Comparison of ENCODE assay signal across 6 cellular contexts in the genomic region with DNA sequence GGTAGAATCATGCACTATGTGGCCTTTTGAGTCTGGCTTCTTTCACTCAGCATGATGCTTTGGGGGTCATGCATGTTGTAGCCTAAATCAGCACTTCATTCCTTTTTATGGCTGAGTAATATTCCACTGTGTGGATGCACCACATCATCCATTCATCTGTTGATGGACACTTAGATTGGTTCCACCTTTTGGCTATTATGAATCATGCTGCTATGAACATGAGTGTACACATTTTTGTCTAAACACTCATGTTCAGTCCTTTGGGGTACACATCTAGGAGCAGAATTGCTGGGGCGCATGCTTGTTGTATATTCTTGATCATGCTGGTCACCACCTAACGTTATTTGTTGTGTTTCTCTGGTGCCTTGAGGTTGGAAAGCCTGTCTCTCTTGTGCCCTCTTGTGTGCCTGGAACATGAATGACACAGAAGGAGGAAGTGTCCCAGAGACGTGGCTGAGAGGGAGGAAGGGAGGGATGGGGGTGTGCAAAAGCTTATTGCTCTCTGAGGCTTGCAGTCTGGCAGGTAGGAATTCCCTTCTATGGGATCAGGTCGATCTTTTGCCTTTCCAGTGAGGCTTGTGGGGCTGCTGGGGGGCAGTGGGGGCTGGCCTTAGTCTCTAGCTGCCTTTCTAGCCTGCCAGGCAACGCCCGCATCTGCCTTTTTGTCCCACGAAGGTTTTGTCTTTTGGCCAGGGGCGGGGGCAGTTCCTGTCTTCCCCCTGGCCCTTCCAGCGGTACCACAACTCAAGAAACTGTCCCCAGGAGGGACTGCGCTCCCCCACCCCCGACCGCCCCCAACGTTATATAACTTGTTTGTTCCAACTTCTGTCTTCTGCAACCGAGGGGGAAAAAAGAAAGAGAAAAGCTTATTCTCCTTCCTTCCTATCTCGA. TPM values are rescaled to one million over a fixed set of nuclear protein-coding genes. Genes with fewer than 3 reads are reported as not detected.
A peak's percentile ranks its signal among the peaks of the same experiment; 100 is the strongest.
DNase-seq lines count a peak whose midpoint lies in the region; ATAC-seq lines count a peak whose summit lies in the region.

No MANE protein-coding gene starts in this region.

- H3K4me1 Mint-ChIP-seq in activated naive CD4-positive, alpha-beta T cell treated with anti-CD3 and anti-CD28 coated beads, Interleukin-2, amount 10 ng/mL, durations not matched to agents 7 days and 5 days = peaks cover 9% of the 10 kb centered on the region
- peaks cover 20% of the 10 kb centered on the region for H3K4me1 Mint-ChIP-seq in activated naive CD8-positive, alpha-beta T cell treated with anti-CD3 and anti-CD28 coated beads for 36 hours

- no peaks in the 10 kb centered on the region for H3K27me3 ChIP-seq in BLaER1

- peaks cover 9% of the 10 kb centered on the region; the same call in 1 of the 2 replicates for H3K36me3 ChIP-seq in BLaER1

- DNase-seq in RKO (ENCODE audit: low spot score) (peak; percentile 70), inferior parietal cortex (ENCODE audit: extremely low spot score) (peak; percentile 50)
- no peak for DNase-seq in activated naive CD4-positive, alpha-beta T cell treated with anti-CD3 and anti-CD28 coated beads, Interleukin-2, amount 10 ng/mL, durations not matched to agents 7 days and 5 days
- no peak for DNase-seq in activated naive CD8-positive, alpha-beta T cell treated with anti-CD3 and anti-CD28 coated beads for 36 hours

- peaks cover 65% of the 10 kb centered on the region for H3K4me1 ChIP-seq in BLaER1

- H3K27ac ChIP-seq in BLaER1 = peak overlapping the region; percentile 54

- peaks cover 1% of the 10 kb centered on the region for H3K36me3 Mint-ChIP-seq in activated naive CD4-positive, alpha-beta T cell treated with anti-CD3 and anti-CD28 coated beads, Interleukin-2, amount 10 ng/mL, durations not matched to agents 7 days and 5 days
- H3K36me3 Mint-ChIP-seq in activated naive CD8-positive, alpha-beta T cell treated with anti-CD3 and anti-CD28 coated beads for 36 hours = peaks cover 7% of the 10 kb centered on the region

- H3K9me3 Mint-ChIP-seq in activated naive CD4-positive, alpha-beta T cell treated with anti-CD3 and anti-CD28 coated beads, Interleukin-2, amount 10 ng/mL, durations not matched to agents 7 days and 5 days = no peaks in the 10 kb centered on the region
- no peaks in the 10 kb centered on the region for H3K9me3 Mint-ChIP-seq in activated naive CD8-positive, alpha-beta T cell treated with anti-CD3 and anti-CD28 coated beads for 36 hours

- H3K4me3 ChIP-seq in BLaER1 = peak overlapping the region; percentile 48

- no peak for ATAC-seq in HG02970 (IDR thresholded peaks at IDR 0.05; ENCODE audit: low FRiP score, unreplicated experiment)

- peak overlapping the region; percentile 98 for H3K4me2 ChIP-seq in BLaER1

- H3K27ac Mint-ChIP-seq in activated naive CD4-positive, alpha-beta T cell treated with anti-CD3 and anti-CD28 coated beads, Interleukin-2, amount 10 ng/mL, durations not matched to agents 7 days and 5 days = no peak overlapping the region
- no peak overlapping the region for H3K27ac Mint-ChIP-seq in activated naive CD8-positive, alpha-beta T cell treated with anti-CD3 and anti-CD28 coated beads for 36 hours

- peaks cover 83% of the 10 kb centered on the region for H4K20me1 ChIP-seq in BLaER1

- H3K9me3 ChIP-seq in BLaER1 = no peaks in the 10 kb centered on the region

- CTCF ChIA-PET in activated naive CD4-positive, alpha-beta T cell treated with anti-CD3 and anti-CD28 coated beads, Interleukin-2, amount 10 ng/mL, durations not matched to agents 7 days and 5 days (lab: Charles Lee) = interaction anchor here (0.9 kb wide), 1 partner anchor 58 kb away, joined by 3 read pairs; no protein-coding TSS in a partner anchor

- peak overlapping the region; percentile 70 for H3K9ac ChIP-seq in BLaER1

- no peak overlapping the region for H3K4me3 Mint-ChIP-seq in activated naive CD4-positive, alpha-beta T cell treated with anti-CD3 and anti-CD28 coated beads, Interleukin-2, amount 10 ng/mL, durations not matched to agents 7 days and 5 days
- H3K4me3 Mint-ChIP-seq in activated naive CD8-positive, alpha-beta T cell treated with anti-CD3 and anti-CD28 coated beads for 36 hours = no peak overlapping the region

- no peaks in the 10 kb centered on the region for H3K27me3 Mint-ChIP-seq in activated naive CD4-positive, alpha-beta T cell treated with anti-CD3 and anti-CD28 coated beads, Interleukin-2, amount 10 ng/mL, durations not matched to agents 7 days and 5 days
- no peaks in the 10 kb centered on the region for H3K27me3 Mint-ChIP-seq in activated naive CD8-positive, alpha-beta T cell treated with anti-CD3 and anti-CD28 coated beads for 36 hours

RNA-seq across cellular contexts. Expression of gene KLHL26, which starts 7.6 kb away (rescaled TPM):
- 10 to 100 TPM; 15.8 to 16.1 TPM for total RNA-seq in activated naive CD8-positive, alpha-beta T cell treated with anti-CD3 and anti-CD28 coated beads for 36 hours

RNA-seq across cellular contexts. Expression of gene TMEM59L, which starts 31.7 kb away (rescaled TPM):
- not detected for total RNA-seq in activated naive CD8-positive, alpha-beta T cell treated with anti-CD3 and anti-CD28 coated beads for 36 hours

RNA-seq across cellular contexts. Expression of gene CRLF1, which starts 37.8 kb away (rescaled TPM):
- not detected for total RNA-seq in activated naive CD8-positive, alpha-beta T cell treated with anti-CD3 and anti-CD28 coated beads for 36 hours

RNA-seq across cellular contexts. Expression of gene CRTC1, which starts 39.1 kb away (rescaled TPM):
- 1 to 10 TPM; 5.1 TPM for total RNA-seq in activated naive CD8-positive, alpha-beta T cell treated with anti-CD3 and anti-CD28 coated beads for 36 hours

RNA-seq across cellular contexts. Expression of gene REX1BD, which starts 55.8 kb away (rescaled TPM):
- 10 to 100 TPM; 71.6 to 74.7 TPM for total RNA-seq in activated naive CD8-positive, alpha-beta T cell treated with anti-CD3 and anti-CD28 coated beads for 36 hours

Comparison
In these comparisons a context has a peak if more than half of its experiments do, and no peak if none do; other contexts are left out.
1. DNase-seq: peak in RKO (single experiment) and inferior parietal cortex (single experiment); none in activated naive CD4-positive, alpha-beta T cell treated with anti-CD3 and anti-CD28 coated beads, Interleukin-2, amount 10 ng/mL, durations not matched to agents 7 days and 5 days (single experiment) and activated naive CD8-positive, alpha-beta T cell treated with anti-CD3 and anti-CD28 coated beads for 36 hours (single experiment).